8 cellular contexts compared by ENCODE assay signal in the genomic region with DNA sequence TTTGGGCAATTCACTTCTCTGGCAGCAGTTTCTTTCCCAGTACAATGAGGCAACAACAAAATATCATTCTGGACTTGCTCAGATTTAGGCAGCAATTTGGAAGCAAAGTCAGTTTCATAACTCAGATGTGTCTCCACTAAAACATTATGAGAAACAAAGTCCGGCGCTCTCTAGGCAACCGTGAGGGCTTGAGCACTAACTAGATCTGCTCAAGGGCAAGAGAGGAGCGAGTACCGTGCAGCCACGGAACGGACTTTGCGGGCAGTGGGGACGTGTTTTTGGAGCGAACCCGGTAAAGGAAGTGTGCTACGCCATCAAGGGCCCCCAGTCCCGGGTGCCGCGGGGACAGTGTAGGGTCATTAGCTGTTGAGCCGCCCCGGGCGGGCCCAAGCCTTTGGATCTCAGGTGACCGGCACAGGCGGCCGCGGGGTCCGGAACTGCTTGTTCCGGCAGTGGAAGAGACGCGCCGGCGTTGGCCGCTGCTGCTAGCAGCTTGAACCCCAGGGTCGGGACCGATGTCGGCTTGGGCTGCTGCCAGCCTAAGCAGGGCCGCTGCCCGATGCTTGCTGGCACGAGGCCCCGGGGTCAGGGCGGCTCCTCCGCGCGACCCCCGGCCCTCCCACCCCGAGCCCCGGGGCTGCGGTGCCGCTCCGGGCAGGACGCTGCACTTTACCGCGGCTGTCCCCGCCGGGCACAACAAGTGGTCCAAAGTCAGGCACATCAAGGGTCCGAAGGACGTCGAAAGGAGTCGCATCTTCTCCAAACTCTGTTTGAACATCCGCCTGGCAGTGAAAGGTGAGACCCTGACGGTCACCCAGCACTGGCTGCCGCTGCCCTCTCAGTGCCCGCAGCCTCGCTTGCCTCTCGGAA. TPM values are rescaled to one million over a fixed set of nuclear protein-coding genes. Genes with fewer than 3 reads are reported as not detected.
A peak's percentile ranks its signal among the peaks of the same experiment; 100 is the strongest.
DNase-seq lines count a peak whose midpoint lies in the region; ATAC-seq and TF ChIP-seq lines count a peak whose summit lies in the region.

A gene (plus strand): TSS at position 327 of the 870 bp plus-strand sequence. CDS start 189 bp downstream, at position 516.

- ATAC-seq in GM19328 (IDR thresholded peaks at IDR 0.05; ENCODE audit: unreplicated experiment) (peak; percentile 89), HG03521 (IDR thresholded peaks at IDR 0.05; ENCODE audit: unreplicated experiment) (peak; percentile 96), left lung (peak; percentile 99)

- DNase-seq in NCI-H69 (lab: John Stamatoyannopoulos, UW), result peak; percentile 90
- DNase-seq in activated CD4-positive, alpha-beta T cell treated with anti-CD3 and anti-CD28 coated beads, Interleukin-2, amount 50 U/mL, for 1 hour, result peak; percentile 77
- DNase-seq in dermis blood vessel endothelial cell, result peak; percentile 89
- peak; percentile 79 to 92 for DNase-seq in left lung
- DNase-seq in stimulated activated CD4-positive, alpha-beta T cell treated with anti-CD3 and anti-CD28 coated beads, Interleukin-2, amount 100 ng/mL, for 24 hours, result peak; percentile 85

- intact Hi-C loops in left lung (cut with DNase I), result no loop called here

- peaks cover 32% of the 10 kb centered on the region for H3K36me3 ChIP-seq in BLaER1
- peaks cover 0 to 15% of the 10 kb centered on the region in 2 donors for H3K36me3 ChIP-seq in left lung

- H3K9ac ChIP-seq in BLaER1, result peak within 1 kb of the TSS; percentile 96

- peak within 1 kb of the TSS; percentile 92 for H3K4me3 ChIP-seq in BLaER1
- peak within 1 kb of the TSS; percentile 83 to 91 for H3K4me3 ChIP-seq in left lung

- peak within 1 kb of the TSS; percentile 95 for H3K4me2 ChIP-seq in BLaER1

- H3K4me1 ChIP-seq in BLaER1 (peaks cover 18% of the 10 kb centered on the region), left lung (peaks cover 0 to 22% of the 10 kb centered on the region in 2 donors)

- H3K27me3 ChIP-seq in BLaER1 (no peaks in the 10 kb centered on the region), left lung (no peaks in the 10 kb centered on the region)

- no peak for TF ChIP-seq CTCF in left lung (IDR thresholded peaks at IDR 0.05)

- H3K27ac ChIP-seq in BLaER1 (peak within 1 kb of the TSS; percentile 89), left lung (peak within 1 kb of the TSS; percentile 61 to 83)

- H3K9me3 ChIP-seq in BLaER1, result no peaks in the 10 kb centered on the region
- no peaks in the 10 kb centered on the region for H3K9me3 ChIP-seq in left lung

- H4K20me1 ChIP-seq in BLaER1, result no peaks in the 10 kb centered on the region

RNA-seq across cellular contexts. Expression of the gene that starts here (rescaled TPM):
- total RNA-seq in dermis blood vessel endothelial cell (15.5 and 24.3 TPM in 2 replicates), left lung (10 to 100 TPM; 18.2 to 18.5 TPM)

Comparison
In these comparisons a context has a peak if more than half of its experiments do, and no peak if none do; other contexts are left out.
1. Peak in every context shown above with its lines: DNase-seq, ATAC-seq, H3K4me3 ChIP-seq and H3K27ac ChIP-seq.